Comparison of ENCODE assay signal across 10 cellular contexts in genomic region chr17:66778531-66778930, GRCh38.
"Had no signal": no experiment of that assay in that cellular context is flagged by ENCODE, and none has a peak within 500 bp of the region (broad histone marks: within the 10 kb centered on the region; RNA-seq: fewer than 3 reads in every experiment).

No MANE protein-coding gene starts in this region.

- H3K9ac ChIP-seq: parathyroid adenoma had no signal

- ATAC-seq: esophagus mucosa had no signal

- H3K4me1 ChIP-seq: parathyroid adenoma had no signal

- H3K27ac Mint-ChIP-seq: activated naive CD4-positive, alpha-beta T cell treated with anti-CD3 and anti-CD28 coated beads, Interleukin-2, amount 10 ng/mL, durations not matched to agents 7 days and 5 days; activated T-helper 2 cell treated with anti-CD3 and anti-CD28 coated beads, Interferon-gamma antibody, Interleukin-2, Interleukin-4, amounts not matched to agents 10 μg/mL and 5 μg/mL and 100 μg/mL, durations not matched to agents 14 hours and 24 hours and 36 hours had no signal

- H3K27me3 Mint-ChIP-seq: activated naive CD4-positive, alpha-beta T cell treated with anti-CD3 and anti-CD28 coated beads, Interleukin-2, amount 10 ng/mL, durations not matched to agents 7 days and 5 days had no signal

- H3K9me3 Mint-ChIP-seq: activated naive CD4-positive, alpha-beta T cell treated with anti-CD3 and anti-CD28 coated beads, Interleukin-2, amount 10 ng/mL, durations not matched to agents 7 days and 5 days; activated T-helper 2 cell treated with anti-CD3 and anti-CD28 coated beads, Interferon-gamma antibody, Interleukin-2, Interleukin-4, amounts not matched to agents 10 μg/mL and 5 μg/mL and 100 μg/mL, durations not matched to agents 14 hours and 24 hours and 36 hours had no signal

- H3K4me1 Mint-ChIP-seq: activated naive CD4-positive, alpha-beta T cell treated with anti-CD3 and anti-CD28 coated beads, Interleukin-2, amount 10 ng/mL, durations not matched to agents 7 days and 5 days had no signal

- H3K27me3 ChIP-seq: neutrophil had no signal

- H3K9me3 ChIP-seq: neutrophil had no signal

- H3K4me3 Mint-ChIP-seq: activated naive CD4-positive, alpha-beta T cell treated with anti-CD3 and anti-CD28 coated beads, Interleukin-2, amount 10 ng/mL, durations not matched to agents 7 days and 5 days had no signal

- H3K27ac ChIP-seq: neutrophil, parathyroid adenoma had no signal

- DNase-seq: activated naive CD4-positive, alpha-beta T cell treated with anti-CD3 and anti-CD28 coated beads, Interleukin-2, amount 10 ng/mL, durations not matched to agents 7 days and 5 days; activated T-cell treated with anti-CD3 and anti-CD28 coated beads for 4 hours; islet precursor cell; stimulated activated CD4-positive, alpha-beta T cell treated with anti-CD3 and anti-CD28 coated beads, Interleukin-12 subunit alpha, Interleukin-12 subunit beta, amount 100 ng/mL, for 4 hours; stimulated activated CD4-positive, alpha-beta T cell treated with anti-CD3 and anti-CD28 coated beads, Interleukin-2, amount 100 ng/mL, for 24 hours; T-helper 2 cell had no signal

- H3K36me3 ChIP-seq: neutrophil had no signal

- H3K79me2 ChIP-seq: parathyroid adenoma had no signal
